In the genomic region with DNA sequence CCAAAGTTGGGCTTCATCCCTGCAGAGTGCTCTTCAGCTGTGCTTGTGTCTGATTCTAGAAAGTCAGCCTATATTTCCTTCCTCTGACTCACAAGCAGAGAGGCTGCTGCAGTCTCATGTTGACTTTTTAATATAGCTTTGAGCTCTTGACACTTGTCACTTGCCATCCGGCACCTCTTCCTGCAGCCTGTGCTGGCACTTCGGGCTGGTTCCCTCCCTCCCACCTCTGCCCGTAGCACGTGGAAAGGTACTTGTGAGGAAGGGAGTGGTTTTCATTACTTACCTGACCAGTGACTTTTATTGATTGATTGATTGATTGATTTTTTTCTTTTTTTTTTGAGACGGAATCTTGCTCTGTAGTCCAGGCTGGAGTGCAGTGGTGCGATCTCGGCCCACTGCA, we compare ENCODE assay signal across 16 cellular contexts. TPM values are rescaled to one million over a fixed set of nuclear protein-coding genes. Genes with fewer than 3 reads are reported as not detected.
DNase-seq lines count a peak whose midpoint lies in the region; ATAC-seq and TF ChIP-seq lines count a peak whose summit lies in the region.
"Had no signal": no experiment of that assay in that cellular context is flagged by ENCODE, and none has a peak within 500 bp of the region (broad histone marks: within the 10 kb centered on the region; RNA-seq: fewer than 3 reads in every experiment).

No MANE protein-coding gene starts in this region.

- ATAC-seq in Right ventricle myocardium superior (ENCODE audit: poor library complexity) = no peak
- no peak for ATAC-seq in T-helper 17 cell
- ATAC-seq in HG03039 (IDR thresholded peaks at IDR 0.05; ENCODE audit: unreplicated experiment) = no peak
- ATAC-seq in GM19397 (IDR thresholded peaks at IDR 0.05; ENCODE audit: unreplicated experiment) = no peak
- ATAC-seq: CD8-positive, alpha-beta T cell had no signal

- intact Hi-C loops in Right ventricle myocardium superior (cut with DNase I) = no loop called here

- peaks cover 78% of the 10 kb centered on the region for H3K36me3 ChIP-seq in right atrium auricular region

- peaks cover 4% of the 10 kb centered on the region for H3K36me3 Mint-ChIP-seq in T-helper 17 cell (ENCODE audit: low read depth)

- H3K9me3 ChIP-seq in right atrium auricular region (no peaks in the 10 kb centered on the region), T-helper 17 cell (ENCODE audit: control insufficient read depth, low read length, poor library complexity, severe bottlenecking) (no peaks in the 10 kb centered on the region)
- H3K9me3 ChIP-seq: BLaER1 treated with 17β-estradiol and CSF1 and Interleukin-3, amounts not matched to agents 10 nM and 100 nM had no signal

- no peak overlapping the region for H3K27ac Mint-ChIP-seq in T-helper 17 cell
- H3K27ac Mint-ChIP-seq: CD8-positive, alpha-beta T cell had no signal

- H3K27ac ChIP-seq in right atrium auricular region = peak overlapping the region; percentile 0 to 71
- H3K27ac ChIP-seq: HL-60 had no signal

- no peak for DNase-seq in right atrium auricular region (ENCODE audit: low spot score)
- DNase-seq in Right ventricle myocardium superior = no peak
- DNase-seq in T-helper 17 cell = no peak
- DNase-seq in dermis blood vessel endothelial cell = peak; percentile 25
- DNase-seq in putamen (ENCODE audit: low spot score) = peak; percentile 39
- DNase-seq in KG1 (lab: John Stamatoyannopoulos, UW) = no peak
- DNase-seq: 8988T; Calu3; CD8-positive, alpha-beta T cell; GF-D8; GOT3; H7 had no signal

- H3K27me3 Mint-ChIP-seq in T-helper 17 cell = no peaks in the 10 kb centered on the region

- H3K27me3 ChIP-seq in right atrium auricular region = no peaks in the 10 kb centered on the region
- H3K27me3 ChIP-seq: BLaER1 treated with 17β-estradiol and CSF1 and Interleukin-3, amounts not matched to agents 10 nM and 100 nM had no signal

- H3K4me1 Mint-ChIP-seq in T-helper 17 cell = peaks cover 4% of the 10 kb centered on the region

- H3K4me3 Mint-ChIP-seq in T-helper 17 cell = peak overlapping the region; percentile 12
- H3K4me3 Mint-ChIP-seq: CD8-positive, alpha-beta T cell had no signal

- peaks cover 0 to 24% of the 10 kb centered on the region in 2 donors for H3K4me1 ChIP-seq in right atrium auricular region

- H3K4me3 ChIP-seq in right atrium auricular region = no peak overlapping the region
- H3K4me3 ChIP-seq: BLaER1 treated with 17β-estradiol and CSF1 and Interleukin-3, amounts not matched to agents 10 nM and 100 nM had no signal

- no peak for TF ChIP-seq CTCF in right atrium auricular region (IDR thresholded peaks at IDR 0.05)

RNA-seq across cellular contexts. Expression of a gene that starts 19.0 kb away (rescaled TPM):
- 10 to 100 TPM; 11.7 to 16.1 TPM for total RNA-seq in right atrium auricular region
- total RNA-seq in Right ventricle myocardium superior = 30.6 TPM
- 10 to 100 TPM; 11.6 to 14.4 TPM for total RNA-seq in T-helper 17 cell
- 63.0 and 114 TPM in 2 replicates for total RNA-seq in dermis blood vessel endothelial cell

RNA-seq across cellular contexts. Expression of a gene that starts 46.9 kb away (rescaled TPM):
- total RNA-seq in right atrium auricular region (1 to 10 TPM; 7.7 to 9.7 TPM), Right ventricle myocardium superior (10.0 TPM), T-helper 17 cell (10 to 100 TPM; 22.8 to 28.6 TPM), dermis blood vessel endothelial cell (12.9 and 17.3 TPM in 2 replicates)

RNA-seq across cellular contexts. Expression of a gene that starts 46.9 kb away (rescaled TPM):
- total RNA-seq in right atrium auricular region (10 to 100 TPM; 43.1 to 43.3 TPM), Right ventricle myocardium superior (61.4 TPM), T-helper 17 cell (100 to 1,000 TPM; 221 to 247 TPM), dermis blood vessel endothelial cell (20.9 and 41.0 TPM in 2 replicates)

RNA-seq across cellular contexts. Expression of a gene that starts 47.2 kb away (rescaled TPM):
- 10 to 100 TPM in 1 of 2 donors, 1 to 10 TPM in 1; 6.4 to 13.0 TPM for total RNA-seq in right atrium auricular region
- 8.4 TPM for total RNA-seq in Right ventricle myocardium superior
- 1 to 10 TPM; 5.5 to 7.9 TPM for total RNA-seq in T-helper 17 cell
- total RNA-seq in dermis blood vessel endothelial cell = 20.7 and 24.8 TPM in 2 replicates

Comparison
In these comparisons a context has a peak if more than half of its experiments do, and no peak if none do; other contexts are left out.
1. DNase-seq: peak in dermis blood vessel endothelial cell (single experiment) and putamen (single experiment); none in right atrium auricular region (single experiment), Right ventricle myocardium superior (single experiment), T-helper 17 cell (0 of 3) and KG1 (single experiment).